Comparison of ENCODE assay signal across 1 cellular context in genomic region chrX:24266996-24267395, GRCh38.
TF ChIP-seq lines count a peak whose summit lies in the region.

No MANE protein-coding gene starts in this region.

TF ChIP-seq in HCT116, 20 proteins besides CTCF, POLR2A, EP300 and RAD21 (continued from another document):
- no peak for TF ChIP-seq REST (IDR thresholded peaks at IDR 0.05; ENCODE audit: low read depth)
- TF ChIP-seq EGR1 (IDR thresholded peaks at IDR 0.05; ENCODE audit: low read depth), result peak; percentile 35; the same call in 1 of the 2 replicates
- TF ChIP-seq, protein P1, sequence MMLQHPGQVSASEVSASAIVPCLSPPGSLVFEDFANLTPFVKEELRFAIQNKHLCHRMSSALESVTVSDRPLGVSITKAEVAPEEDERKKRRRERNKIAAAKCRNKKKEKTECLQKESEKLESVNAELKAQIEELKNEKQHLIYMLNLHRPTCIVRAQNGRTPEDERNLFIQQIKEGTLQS (IDR thresholded peaks at IDR 0.05), result no peak
- no peak for TF ChIP-seq JUND (IDR thresholded peaks at IDR 0.05)
TF ChIP-seq in HCT116: peak in this region for 1.
